Comparison of ENCODE assay signal across 10 cellular contexts in the genomic region with DNA sequence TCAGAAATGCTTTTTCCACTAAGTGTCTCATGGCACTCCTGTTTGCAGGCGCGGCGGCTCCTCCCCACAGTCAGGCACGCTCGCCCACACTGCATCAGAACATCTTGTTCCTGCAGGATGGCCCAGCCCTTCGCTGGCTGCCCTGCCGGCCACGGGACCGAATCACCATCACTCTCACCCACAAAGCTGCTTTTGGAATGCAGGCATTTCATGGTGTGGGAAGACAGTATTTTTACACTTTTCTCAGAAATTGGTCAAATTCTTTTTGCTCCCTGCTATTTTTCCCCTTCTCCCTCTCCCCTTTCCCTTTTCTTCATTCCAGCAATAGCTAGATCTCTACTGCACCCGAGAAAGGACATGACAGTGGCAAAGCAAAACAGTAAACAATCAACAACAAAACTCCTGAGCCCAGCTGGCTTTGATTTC.
DNase-seq lines count a peak whose midpoint lies in the region; ATAC-seq and TF ChIP-seq lines count a peak whose summit lies in the region.
"Had no signal": no experiment of that assay in that cellular context is flagged by ENCODE, and none has a peak within 500 bp of the region (broad histone marks: within the 10 kb centered on the region; RNA-seq: fewer than 3 reads in every experiment).

No MANE protein-coding gene starts in this region.

- H3K4me1 Mint-ChIP-seq in endodermal cell: peaks cover under 1% of the 10 kb centered on the region

- no peaks in the 10 kb centered on the region for H3K36me3 Mint-ChIP-seq in endodermal cell (ENCODE audit: low read depth)
- H3K36me3 Mint-ChIP-seq: activated naive CD8-positive, alpha-beta T cell had no signal

- in situ Hi-C loops in transverse colon (cut with MboI; ENCODE audit: low pct_ligation_motif_present in 1 of 4, low pct_unique_long_range_greater_than_20kb in 1 of 4, low sequenced_read_pairs in 3 of 4): no loop called here

- DNase-seq in Karpas-422: no peak
- peak; percentile 80 for DNase-seq in dedifferentiated amniotic fluid mesenchymal stem cell (ENCODE audit: extremely low spot score)
- DNase-seq in transverse colon: peak; percentile 49
- no peak for DNase-seq in activated CD8-positive, alpha-beta memory T cell treated with anti-CD3 and anti-CD28 coated beads, Interleukin-2, amount 50 U/mL, for 48 hours
- no peak for DNase-seq in endodermal cell
- no peak for DNase-seq in NCI-H146 (lab: John Stamatoyannopoulos, UW)
- DNase-seq: NCI-H1092 had no signal

- intact Hi-C loops in transverse colon (cut with DNase I; ENCODE audit: low total_unique reads): no loop called here

- no peak for ATAC-seq in GM18511 (IDR thresholded peaks at IDR 0.05; ENCODE audit: unreplicated experiment)

- no peak overlapping the region for H3K4me3 ChIP-seq in Karpas-422 (ENCODE audit: low read length)
- no peak overlapping the region for H3K4me3 ChIP-seq in mesodermal cell (ENCODE audit: extremely low read depth, insufficient read depth, low read length, poor library complexity, severe bottlenecking)
- no peak overlapping the region for H3K4me3 ChIP-seq in transverse colon
- H3K4me3 ChIP-seq in endodermal cell (ENCODE audit: low read length): no peak overlapping the region

- H3K27me3 Mint-ChIP-seq in endodermal cell (ENCODE audit: insufficient read depth): no peaks in the 10 kb centered on the region

- H3K4me3 Mint-ChIP-seq in endodermal cell: no peak overlapping the region
- H3K4me3 Mint-ChIP-seq: activated naive CD8-positive, alpha-beta T cell had no signal

- no peaks in the 10 kb centered on the region for H3K9me3 Mint-ChIP-seq in endodermal cell

- no peaks in the 10 kb centered on the region for H3K27me3 ChIP-seq in Karpas-422 (ENCODE audit: low read length)
- no peaks in the 10 kb centered on the region for H3K27me3 ChIP-seq in transverse colon
- no peaks in the 10 kb centered on the region for H3K27me3 ChIP-seq in endodermal cell (ENCODE audit: control insufficient read depth, insufficient read depth, low read length, poor library complexity, severe bottlenecking)

- H2AFZ ChIP-seq in Karpas-422 (ENCODE audit: low read length): peak overlapping the region; percentile 32; the same call in 1 of the 2 replicates

- H3K79me2 ChIP-seq in Karpas-422 (ENCODE audit: low read length): no peaks in the 10 kb centered on the region

- H3K27ac Mint-ChIP-seq in endodermal cell: no peak overlapping the region
- H3K27ac Mint-ChIP-seq: activated naive CD8-positive, alpha-beta T cell had no signal

- no peak for TF ChIP-seq EP300 in transverse colon (IDR thresholded peaks at IDR 0.05; ENCODE audit: low read depth)

- no peaks in the 10 kb centered on the region for H3K9me2 ChIP-seq in Karpas-422 (replicated peaks; ENCODE audit: insufficient read depth, low read length)

- H3K27ac ChIP-seq in Karpas-422 (ENCODE audit: low read length) (peak overlapping the region; percentile 52; the same call in 1 of the 2 replicates), mesodermal cell (ENCODE audit: low read depth, low read length, severe bottlenecking) (peak overlapping the region; percentile 24), transverse colon (peak overlapping the region; percentile 22 to 47 (median 40)), endodermal cell (ENCODE audit: low read depth, low read length) (no peak overlapping the region)

- peak overlapping the region; percentile 54 for H3K4me2 ChIP-seq in Karpas-422 (ENCODE audit: low read depth, low read length, poor library complexity, severe bottlenecking)

- H3K9me3 ChIP-seq in Karpas-422 (ENCODE audit: low read length) (no peaks in the 10 kb centered on the region), mesodermal cell (ENCODE audit: control insufficient read depth, low read length) (no peaks in the 10 kb centered on the region), transverse colon (no peaks in the 10 kb centered on the region), endodermal cell (ENCODE audit: control insufficient read depth, low read length) (no peaks in the 10 kb centered on the region)

- TF ChIP-seq CTCF in transverse colon (IDR thresholded peaks at IDR 0.05) (no peak), endodermal cell (conservative IDR thresholded peaks at IDR 0.05) (no peak)

- peaks cover 22% of the 10 kb centered on the region for H3K4me1 ChIP-seq in Karpas-422 (ENCODE audit: low read length)
- peaks cover 14% of the 10 kb centered on the region for H3K4me1 ChIP-seq in mesodermal cell (ENCODE audit: control insufficient read depth, insufficient read depth, low read length, poor library complexity, severe bottlenecking)
- H3K4me1 ChIP-seq in transverse colon: peaks cover 3 to 4% (median 4%) of the 10 kb centered on the region in 4 donors
- no peaks in the 10 kb centered on the region for H3K4me1 ChIP-seq in endodermal cell (ENCODE audit: control insufficient read depth, insufficient read depth, low read length)

- no peaks in the 10 kb centered on the region for H3K36me3 ChIP-seq in Karpas-422 (ENCODE audit: insufficient read depth, low read length)
- H3K36me3 ChIP-seq in mesodermal cell (ENCODE audit: control insufficient read depth, insufficient read depth, low read length): no peaks in the 10 kb centered on the region
- H3K36me3 ChIP-seq in transverse colon: no peaks in the 10 kb centered on the region
- no peaks in the 10 kb centered on the region for H3K36me3 ChIP-seq in endodermal cell (ENCODE audit: control insufficient read depth, insufficient read depth, low read length)

- 80 to 85% methylated on average over 6 to 10 of the region's 10 CpGs for WGBS in mesodermal cell (ENCODE audit: insufficient coverage in 2 of 2), 2 experiments
- WGBS in transverse colon (ENCODE audit: low coverage in 1 of 2), 2 donors: 48 to 66% methylated on average over 5 to 10 of the region's 10 CpGs
- 85 to 97% methylated on average over 5 to 10 of the region's 10 CpGs for WGBS in endodermal cell (ENCODE audit: insufficient coverage in 1 of 2, insufficient read length in 1 of 2), 2 experiments

- peak overlapping the region; percentile 45 for H3K9ac ChIP-seq in Karpas-422 (ENCODE audit: low read length)
- H3K9ac ChIP-seq in endodermal cell (ENCODE audit: extremely low read depth, low read length, poor library complexity, severe bottlenecking): no peak overlapping the region

- no peak for TF ChIP-seq POLR2A in transverse colon (IDR thresholded peaks at IDR 0.05)

- H4K20me1 ChIP-seq in Karpas-422 (ENCODE audit: insufficient read depth, low read depth, low read length): no peaks in the 10 kb centered on the region

Comparison
In these comparisons a context has a peak if more than half of its experiments do, and no peak if none do; other contexts are left out.
1. DNase-seq: peak in dedifferentiated amniotic fluid mesenchymal stem cell (single experiment) and transverse colon (single experiment); none in Karpas-422 (single experiment), activated CD8-positive, alpha-beta memory T cell treated with anti-CD3 and anti-CD28 coated beads, Interleukin-2, amount 50 U/mL, for 48 hours (single experiment), endodermal cell (single experiment) and NCI-H146 (single experiment).